In genomic region chr14:74950795-74951442, GRCh38 we compare ENCODE assay signal across 21 cellular contexts. TPM values are rescaled to one million over a fixed set of nuclear protein-coding genes. Genes with fewer than 3 reads are reported as not detected.
DNase-seq lines count a peak whose midpoint lies in the region; ATAC-seq and TF ChIP-seq lines count a peak whose summit lies in the region.
"Had no signal": no experiment of that assay in that cellular context is flagged by ENCODE, and none has a peak within 500 bp of the region (broad histone marks: within the 10 kb centered on the region; RNA-seq: fewer than 3 reads in every experiment).

No MANE protein-coding gene starts in this region.

- peak overlapping the region in 1 of 2 donors; percentile 73 for H3K27ac ChIP-seq in coronary artery

- H3K36me3 Mint-ChIP-seq in nephron progenitor cell (ENCODE audit: low read depth) (peaks cover 18% of the 10 kb centered on the region), type B pancreatic cell (peaks cover 5% of the 10 kb centered on the region)
- H3K36me3 Mint-ChIP-seq: activated naive CD8-positive, alpha-beta T cell treated with anti-CD3 and anti-CD28 coated beads, Interleukin-2, amount 10 ng/mL, durations not matched to agents 7 days and 5 days; stimulated activated memory B cell treated with anti-CD40 and anti-IgM and Interleukin-4, amounts not matched to agents 10 μg/mL and 1 μg/mL and 100 μg/mL, for 72 hours had no signal

- H3K4me1 Mint-ChIP-seq in nephron progenitor cell, result peaks cover 57% of the 10 kb centered on the region
- peaks cover 40% of the 10 kb centered on the region for H3K4me1 Mint-ChIP-seq in type B pancreatic cell (ENCODE audit: unreplicated experiment)

- H3K27me3 Mint-ChIP-seq in nephron progenitor cell (ENCODE audit: low read depth, poor library complexity) (no peaks in the 10 kb centered on the region), type B pancreatic cell (no peaks in the 10 kb centered on the region)

- H3K9me3 Mint-ChIP-seq in nephron progenitor cell (no peaks in the 10 kb centered on the region), type B pancreatic cell (no peaks in the 10 kb centered on the region)
- H3K9me3 Mint-ChIP-seq: activated naive CD8-positive, alpha-beta T cell treated with anti-CD3 and anti-CD28 coated beads, Interleukin-2, amount 10 ng/mL, durations not matched to agents 7 days and 5 days; activated T-helper 1 cell treated with anti-CD3 and anti-CD28 coated beads, Interleukin-12 subunit alpha, Interleukin-12 subunit beta, Interleukin-2, Interleukin-4 antibody, amounts not matched to agents 30 ng/mL and 10 ng/mL and 1 ng/mL, durations not matched to agents 14 hours and 24 hours and 36 hours; neural crest cell; stimulated activated memory B cell treated with anti-CD40 and anti-IgM and Interleukin-4, amounts not matched to agents 10 μg/mL and 1 μg/mL and 100 μg/mL, for 72 hours had no signal

- no peak for TF ChIP-seq CTCF in coronary artery (IDR thresholded peaks at IDR 0.05)
- TF ChIP-seq CTCF in nephron progenitor cell (IDR thresholded peaks at IDR 0.05), result no peak
- TF ChIP-seq CTCF in type B pancreatic cell (conservative IDR thresholded peaks at IDR 0.05), result no peak

- peak overlapping the region; percentile 37 for H3K4me3 ChIP-seq in coronary artery

- H3K27ac Mint-ChIP-seq in nephron progenitor cell, result peak overlapping the region; percentile 87
- peak overlapping the region; percentile 79 for H3K27ac Mint-ChIP-seq in type B pancreatic cell
- H3K27ac Mint-ChIP-seq: activated naive CD8-positive, alpha-beta T cell treated with anti-CD3 and anti-CD28 coated beads, Interleukin-2, amount 10 ng/mL, durations not matched to agents 7 days and 5 days; activated T-helper 1 cell treated with anti-CD3 and anti-CD28 coated beads, Interleukin-12 subunit alpha, Interleukin-12 subunit beta, Interleukin-2, Interleukin-4 antibody, amounts not matched to agents 30 ng/mL and 10 ng/mL and 1 ng/mL, durations not matched to agents 14 hours and 24 hours and 36 hours; stimulated activated memory B cell treated with anti-CD40 and anti-IgM and Interleukin-4, amounts not matched to agents 10 μg/mL and 1 μg/mL and 100 μg/mL, for 72 hours had no signal

- no peak for ATAC-seq in GM19351 (IDR thresholded peaks at IDR 0.05; ENCODE audit: unreplicated experiment)
- ATAC-seq: stimulated activated memory B cell treated with anti-CD40 and anti-IgM and Interleukin-4, amounts not matched to agents 10 μg/mL and 1 μg/mL and 100 μg/mL, for 72 hours had no signal

- DNase-seq in DMS53 (lab: John Stamatoyannopoulos, UW), result peak; percentile 9
- DNase-seq in DMS53 treated with DMSO at 0.1 percent for 48 hours (lab: John Stamatoyannopoulos, UW; ENCODE audit: unreplicated experiment), result no peak
- DNase-seq in coronary artery (ENCODE audit: low spot score), result no peak
- DNase-seq in nephron progenitor cell, result no peak
- no peak for DNase-seq in type B pancreatic cell (ENCODE audit: extremely low spot score, unreplicated experiment)
- no peak for DNase-seq in cerebellar nuclear complex (lab: John Stamatoyannopoulos, UW)
- DNase-seq in DMS79 (lab: John Stamatoyannopoulos, UW), result no peak
- DNase-seq: 8988T; activated CD4-positive, alpha-beta T cell treated with anti-CD3 and anti-CD28 coated beads for 4 hours; activated naive CD8-positive, alpha-beta T cell treated with anti-CD3 and anti-CD28 coated beads, Interleukin-2, amount 10 ng/mL, durations not matched to agents 7 days and 5 days; dermis blood vessel endothelial cell; DND-41; foreskin fibroblast; Kasumi-1; NCI-H1092; NCI-H2107; NCI-H524 had no signal

- H3K4me3 Mint-ChIP-seq in nephron progenitor cell, result peak overlapping the region; percentile 69
- peak overlapping the region; percentile 68 for H3K4me3 Mint-ChIP-seq in type B pancreatic cell
- H3K4me3 Mint-ChIP-seq: activated naive CD8-positive, alpha-beta T cell treated with anti-CD3 and anti-CD28 coated beads, Interleukin-2, amount 10 ng/mL, durations not matched to agents 7 days and 5 days; activated T-helper 1 cell treated with anti-CD3 and anti-CD28 coated beads, Interleukin-12 subunit alpha, Interleukin-12 subunit beta, Interleukin-2, Interleukin-4 antibody, amounts not matched to agents 30 ng/mL and 10 ng/mL and 1 ng/mL, durations not matched to agents 14 hours and 24 hours and 36 hours; neural crest cell; stimulated activated memory B cell treated with anti-CD40 and anti-IgM and Interleukin-4, amounts not matched to agents 10 μg/mL and 1 μg/mL and 100 μg/mL, for 72 hours had no signal

RNA-seq across cellular contexts. Expression of gene PGF, which starts 4.5 kb away (rescaled TPM):
- 8.4 and 16.8 TPM in 2 replicates for total RNA-seq in type B pancreatic cell (ENCODE audit: low replicate concordance)

RNA-seq across cellular contexts. Expression of gene RPS6KL1, which starts 27.9 kb away (rescaled TPM):
- 5.3 and 7.5 TPM in 2 replicates for total RNA-seq in type B pancreatic cell (ENCODE audit: low replicate concordance)

RNA-seq across cellular contexts. Expression of gene EIF2B2, which starts 51.8 kb away (rescaled TPM):
- total RNA-seq in type B pancreatic cell (ENCODE audit: low replicate concordance), result 36.5 and 45.0 TPM in 2 replicates
